In the genomic region with DNA sequence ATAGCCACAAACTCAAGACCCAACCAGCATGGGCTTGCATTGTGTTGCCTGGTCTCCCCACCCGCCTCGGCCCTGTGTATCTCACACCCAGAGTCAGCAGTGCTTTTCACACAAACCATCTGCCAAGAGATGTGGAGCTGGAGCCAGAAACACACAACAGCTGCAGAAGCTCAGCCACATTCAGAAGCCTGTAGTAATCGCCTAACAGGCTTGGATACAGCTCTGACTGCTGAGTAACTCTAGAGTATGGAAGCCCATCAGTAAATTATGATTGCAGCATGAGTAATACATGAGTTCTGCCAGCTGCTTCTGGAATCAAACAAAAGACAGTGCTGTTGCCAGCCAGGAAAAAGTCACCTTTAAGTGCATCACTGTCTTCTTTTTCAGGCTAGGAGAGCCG, we compare ENCODE assay signal across 7 cellular contexts. TPM values are rescaled to one million over a fixed set of nuclear protein-coding genes. Genes with fewer than 3 reads are reported as not detected.
DNase-seq lines count a peak whose midpoint lies in the region; ATAC-seq lines count a peak whose summit lies in the region.

No MANE protein-coding gene starts in this region.

- DNase-seq in HT1080 (ENCODE audit: low read depth) (peak; percentile 98), amygdala (lab: John Stamatoyannopoulos, UW) (peak in 37 of 56 donors; percentile 3 to 54 (median 15)), hippocampal formation (lab: John Stamatoyannopoulos, UW) (peak; percentile 4 to 41), stromal cell of bone marrow (ENCODE audit: low read depth) (peak; percentile 90), germinal center (ENCODE audit: low spot score) (no peak)

- ATAC-seq in GM21786 (IDR thresholded peaks at IDR 0.05; ENCODE audit: unreplicated experiment) (no peak), GM18867 (IDR thresholded peaks at IDR 0.05; ENCODE audit: unreplicated experiment) (no peak)

RNA-seq across cellular contexts. Expression of a gene that starts 16.0 kb away (rescaled TPM):
- total RNA-seq in HT1080 (2014; rRNA removed; shearing (Covaris generic)), result 0.26 and 0.33 TPM in 2 replicates
- polyA plus RNA-seq in HT1080 (2015; cell fraction: cytosol; rRNA removed), result 0.30 and 0.70 TPM in 2 replicates
- 0.88 TPM in 2 replicates for polyA plus RNA-seq in HT1080 (2015; cell fraction: nucleus; rRNA removed)
